ENCODE assay signal across 2 cellular contexts in the genomic region with DNA sequence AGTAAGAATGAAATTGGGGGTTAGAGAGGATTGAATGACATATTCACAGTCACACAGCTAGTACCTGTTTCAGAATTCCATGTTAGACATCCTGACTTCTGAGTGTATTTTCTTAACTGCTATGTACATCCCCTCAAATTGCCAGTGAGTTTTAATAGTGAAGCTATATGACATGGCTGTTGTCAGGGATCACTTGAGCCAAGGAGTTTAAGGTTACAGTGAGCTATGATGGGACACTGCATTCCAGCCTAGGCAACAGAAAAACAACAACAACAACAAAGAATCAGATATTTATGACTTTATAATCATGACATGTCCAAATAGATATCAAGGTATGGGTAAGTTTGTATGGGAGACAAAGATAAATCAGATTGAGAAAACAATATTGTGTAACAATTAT.
TF ChIP-seq lines count a peak whose summit lies in the region.

No MANE protein-coding gene starts in this region.

TF ChIP-seq in IMR-90, 13 proteins besides CTCF, POLR2A, EP300 and RAD21:
- 0 out of 2 replicates have a peak, but pooled peaks have one; percentile 21 for TF ChIP-seq CEBPB (IDR thresholded peaks at IDR 0.05; ENCODE audit: low read depth, low read length)
- no peak for TF ChIP-seq RFX5 (IDR thresholded peaks at IDR 0.05; ENCODE audit: low read depth, low read length)

TF ChIP-seq in K562, 482 proteins besides CTCF, POLR2A, EP300 and RAD21:
- TF ChIP-seq STAT5B (CRISPR knock-in tag; IDR thresholded peaks at IDR 0.05): no peak
- peak; percentile 33; the same call in 1 of the 2 replicates for TF ChIP-seq CEBPB (tag; IDR thresholded peaks at IDR 0.05)
- TF ChIP-seq CBX1 (IDR thresholded peaks at IDR 0.05; ENCODE audit: low read depth): no peak
- TF ChIP-seq HNRNPK (IDR thresholded peaks at IDR 0.05; ENCODE audit: low read depth, low read length, poor library complexity, severe bottlenecking): no peak
- no peak for TF ChIP-seq FOXK1 (CRISPR knock-in tag; IDR thresholded peaks at IDR 0.05; ENCODE audit: borderline replicate concordance)
- no peak for TF ChIP-seq ZNF274 (IDR thresholded peaks at IDR 0.05; ENCODE audit: borderline replicate concordance, low read depth, low read length)
TF ChIP-seq in K562: peak in this region for 1.
